ENCODE assay signal across 13 cellular contexts in the genomic region with DNA sequence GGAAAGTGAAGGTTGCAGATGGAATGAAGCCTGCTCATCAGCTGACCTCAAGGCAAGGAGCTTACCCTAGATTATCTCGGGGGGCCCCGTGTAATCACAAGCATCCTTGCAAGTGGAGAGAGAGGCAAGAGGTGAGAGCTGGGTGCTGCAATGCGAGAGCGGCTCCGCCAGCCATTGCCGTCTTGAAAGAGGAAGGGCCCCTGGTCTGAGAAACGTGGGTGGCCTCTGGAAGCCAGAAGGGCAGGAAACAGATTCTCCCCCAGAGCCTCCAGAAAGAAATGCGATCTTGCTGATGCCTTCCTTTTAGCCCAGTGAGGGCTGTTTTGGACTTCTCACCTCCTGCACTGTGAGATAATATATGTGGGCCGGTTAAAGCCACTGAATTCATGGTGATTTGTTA.
DNase-seq lines count a peak whose midpoint lies in the region; ATAC-seq and TF ChIP-seq lines count a peak whose summit lies in the region.
"Had no signal": no experiment of that assay in that cellular context is flagged by ENCODE, and none has a peak within 500 bp of the region (broad histone marks: within the 10 kb centered on the region; RNA-seq: fewer than 3 reads in every experiment).

No MANE protein-coding gene starts in this region.

- peaks cover 39% of the 10 kb centered on the region for H3K4me1 Mint-ChIP-seq in nephron progenitor cell
- H3K4me1 Mint-ChIP-seq: activated naive CD4-positive, alpha-beta T cell treated with anti-CD3 and anti-CD28 coated beads, Interleukin-2, amount 50 U/mL, for 24 hours; memory B cell had no signal

- TF ChIP-seq CTCF in nephron progenitor cell (IDR thresholded peaks at IDR 0.05) (no peak), omental fat pad (IDR thresholded peaks at IDR 0.05) (no peak)

- ATAC-seq in omental fat pad (ENCODE audit: low FRiP score) = no peak
- ATAC-seq: right cardiac atrium had no signal

- no peaks in the 10 kb centered on the region for H3K36me3 Mint-ChIP-seq in nephron progenitor cell (ENCODE audit: low read depth)
- H3K36me3 Mint-ChIP-seq: activated naive CD4-positive, alpha-beta T cell treated with anti-CD3 and anti-CD28 coated beads, Interleukin-2, amount 50 U/mL, for 24 hours; memory B cell had no signal

- H3K27me3 Mint-ChIP-seq in nephron progenitor cell (ENCODE audit: low read depth, poor library complexity) = peaks cover 34% of the 10 kb centered on the region
- H3K27me3 Mint-ChIP-seq: activated naive CD4-positive, alpha-beta T cell treated with anti-CD3 and anti-CD28 coated beads, Interleukin-2, amount 50 U/mL, for 24 hours had no signal

- DNase-seq in CMK (ENCODE audit: low read depth) (peak; percentile 29), NOMO-1 (lab: John Stamatoyannopoulos, UW; ENCODE audit: unreplicated experiment in 2 of 2) (peak; percentile 37 to 40), ecto neural progenitor cell (ENCODE audit: low spot score) (peak; percentile 69), nephron progenitor cell (no peak), omental fat pad (ENCODE audit: low spot score) (no peak), NCI-H345 treated with DMSO at 0.1 percent for 48 hours (lab: John Stamatoyannopoulos, UW; ENCODE audit: unreplicated experiment) (no peak), occipital lobe (lab: John Stamatoyannopoulos, UW) (no peak), COLO668 (lab: John Stamatoyannopoulos, UW; ENCODE audit: unreplicated experiment) (no peak)
- DNase-seq: activated CD4-positive, alpha-beta T cell treated with anti-CD3 and anti-CD28 coated beads for 4 hours; effector CD4-positive, alpha-beta T cell; right cardiac atrium had no signal

- H3K27ac Mint-ChIP-seq in nephron progenitor cell = peak overlapping the region; percentile 28
- H3K27ac Mint-ChIP-seq: activated naive CD4-positive, alpha-beta T cell treated with anti-CD3 and anti-CD28 coated beads, Interleukin-2, amount 50 U/mL, for 24 hours; memory B cell had no signal

- H3K9me3 Mint-ChIP-seq in nephron progenitor cell = no peaks in the 10 kb centered on the region
- H3K9me3 Mint-ChIP-seq: activated naive CD4-positive, alpha-beta T cell treated with anti-CD3 and anti-CD28 coated beads, Interleukin-2, amount 50 U/mL, for 24 hours; memory B cell had no signal

- H3K4me3 Mint-ChIP-seq in nephron progenitor cell = no peak overlapping the region
- H3K4me3 Mint-ChIP-seq: activated naive CD4-positive, alpha-beta T cell treated with anti-CD3 and anti-CD28 coated beads, Interleukin-2, amount 50 U/mL, for 24 hours; memory B cell had no signal

Comparison
In these comparisons a context has a peak if more than half of its experiments do, and no peak if none do; other contexts are left out.
1. DNase-seq: peak in CMK (single experiment), NOMO-1 (2 of 2) and ecto neural progenitor cell (single experiment); none in nephron progenitor cell (single experiment), omental fat pad (single experiment), NCI-H345 treated with DMSO at 0.1 percent for 48 hours (single experiment), occipital lobe (single experiment) and COLO668 (single experiment).